In the genomic region with DNA sequence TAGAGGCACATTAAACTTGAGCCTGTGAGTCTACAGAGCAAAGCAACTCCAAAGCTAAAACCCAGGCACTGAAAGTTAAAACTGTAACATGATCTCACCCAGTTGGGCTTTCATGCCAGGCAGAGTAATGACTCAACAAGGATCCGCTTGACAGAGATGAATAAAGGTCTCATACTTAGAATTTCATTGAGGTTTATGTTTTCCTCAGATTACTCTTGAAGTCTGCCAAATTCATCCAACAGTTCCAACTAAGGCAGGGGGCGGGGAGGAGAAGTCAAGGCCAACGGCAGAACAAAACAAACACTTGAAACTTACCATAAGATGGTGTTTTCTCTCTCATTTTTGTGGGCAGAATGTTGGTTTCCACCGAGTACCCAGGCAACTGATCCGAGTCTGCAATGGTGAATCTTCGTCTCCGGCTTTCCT, we compare ENCODE assay signal across 9 cellular contexts.
DNase-seq lines count a peak whose midpoint lies in the region; ATAC-seq and TF ChIP-seq lines count a peak whose summit lies in the region.
"Had no signal": no experiment of that assay in that cellular context is flagged by ENCODE, and none has a peak within 500 bp of the region (broad histone marks: within the 10 kb centered on the region; RNA-seq: fewer than 3 reads in every experiment).

No MANE protein-coding gene starts in this region.

- H3K9ac ChIP-seq in MM.1S (ENCODE audit: low read length), result no peak overlapping the region

- H3K4me1 ChIP-seq in MM.1S (ENCODE audit: low read length), result no peaks in the 10 kb centered on the region

- no peaks in the 10 kb centered on the region for H3K27me3 ChIP-seq in brain microvascular endothelial cell (replicated peaks)
- H3K27me3 ChIP-seq in MM.1S (replicated peaks; ENCODE audit: insufficient read depth, low read length), result no peaks in the 10 kb centered on the region

- TF ChIP-seq CTCF in brain microvascular endothelial cell (IDR thresholded peaks at IDR 0.05; ENCODE audit: low read depth, low read length, missing control alignments) (no peak), MM.1S (IDR thresholded peaks at IDR 0.05; ENCODE audit: low read length) (no peak)

- no peak overlapping the region for H3K4me2 ChIP-seq in MM.1S (ENCODE audit: low read depth, low read length)

- H3F3A ChIP-seq in MM.1S (ENCODE audit: insufficient read depth, low read length), result no peaks in the 10 kb centered on the region

- H2AFZ ChIP-seq in MM.1S (ENCODE audit: low read length), result no peak overlapping the region

- H3K4me3 ChIP-seq in brain microvascular endothelial cell (ENCODE audit: low read depth, low read length) (peak overlapping the region; percentile 12), MM.1S (ENCODE audit: low read length) (no peak overlapping the region)

- ATAC-seq in activated CD4-positive, CD25-positive, alpha-beta regulatory T cell treated with anti-CD3 and anti-CD28 coated beads, Interleukin-2, amount 50 U/mL, for 24 hours, result peak; percentile 71 to 86

- no peaks in the 10 kb centered on the region for H4K20me1 ChIP-seq in MM.1S (ENCODE audit: insufficient read depth, low read length)

- no peak for DNase-seq in activated CD4-positive, CD25-positive, alpha-beta regulatory T cell (lab: John Stamatoyannopoulos, UW)
- DNase-seq in MV-4-11 (lab: John Stamatoyannopoulos, UW), result peak; percentile 42
- DNase-seq in brain microvascular endothelial cell, result peak; percentile 94
- peak; percentile 98 for DNase-seq in kidney tubule cell (ENCODE audit: low spot score)
- DNase-seq in stromal cell of bone marrow (ENCODE audit: low read depth), result peak; percentile 97
- no peak for DNase-seq in MM.1S
- no peak for DNase-seq in KG1 (lab: John Stamatoyannopoulos, UW)
- DNase-seq: activated B cell treated with CpG ODN at 0.5 μM for 24 hours had no signal

- no peaks in the 10 kb centered on the region for H3K9me2 ChIP-seq in MM.1S (replicated peaks; ENCODE audit: insufficient read depth, low read length)

- no peaks in the 10 kb centered on the region for H3K79me2 ChIP-seq in MM.1S (ENCODE audit: low read length)

- in situ Hi-C loops in brain microvascular endothelial cell (cut with HindIII; ENCODE audit: low pct_ligation_motif_present, low sequenced_read_pairs), result no loop called here

- H3K27ac ChIP-seq in brain microvascular endothelial cell (peak overlapping the region; percentile 86), MM.1S (ENCODE audit: low read length) (no peak overlapping the region)

- H3K9me3 ChIP-seq in MM.1S (replicated peaks; ENCODE audit: insufficient read depth, low read length), result no peaks in the 10 kb centered on the region

- H3K36me3 ChIP-seq in brain microvascular endothelial cell (replicated peaks) (peaks cover 2% of the 10 kb centered on the region), MM.1S (replicated peaks; ENCODE audit: insufficient read depth, low read length) (no peaks in the 10 kb centered on the region)

Comparison
In these comparisons a context has a peak if more than half of its experiments do, and no peak if none do; other contexts are left out.
1. DNase-seq: peak in MV-4-11 (single experiment), brain microvascular endothelial cell (single experiment), kidney tubule cell (single experiment) and stromal cell of bone marrow (single experiment); none in activated CD4-positive, CD25-positive, alpha-beta regulatory T cell (0 of 4), MM.1S (single experiment) and KG1 (single experiment).